In the genomic region with DNA sequence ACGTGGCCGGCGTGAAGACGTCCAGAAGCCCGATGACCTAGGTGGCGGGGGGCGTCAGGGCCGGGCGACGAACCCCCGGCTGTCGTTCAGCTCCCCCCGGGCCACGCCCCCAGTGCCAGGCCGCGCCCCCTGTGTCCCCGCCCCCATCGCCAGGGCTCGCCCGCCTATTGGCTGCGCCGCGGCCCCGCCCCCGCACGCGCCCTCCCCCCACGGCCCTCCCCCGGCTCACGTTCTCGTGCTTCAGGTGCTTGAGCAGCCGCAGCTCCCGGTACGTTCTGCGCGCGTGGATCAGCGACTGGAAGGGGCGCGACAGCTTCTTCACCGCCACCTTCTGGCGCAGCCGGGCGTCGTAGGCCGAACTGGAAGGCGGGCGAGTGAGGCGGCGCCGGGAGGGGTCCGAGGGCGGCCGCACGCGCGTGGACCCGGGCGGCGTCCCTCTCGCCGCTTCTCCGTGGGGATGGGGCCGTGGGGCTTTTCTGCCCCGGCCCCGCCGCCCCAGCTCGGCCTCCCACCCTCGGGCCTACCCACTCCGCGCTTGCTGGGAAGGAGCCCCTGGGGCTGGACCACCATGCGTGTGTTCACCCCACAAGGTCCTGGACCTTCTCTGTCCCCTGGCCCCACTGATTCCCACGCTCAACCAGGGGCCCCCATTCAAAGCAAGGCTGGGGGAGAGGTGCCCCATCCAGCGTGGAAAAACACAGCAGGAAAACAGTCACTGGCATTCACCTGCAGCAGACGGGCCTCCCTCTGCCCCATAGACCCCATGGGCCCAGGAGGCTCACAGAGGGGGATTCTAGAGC, we compare ENCODE assay signal across 8 cellular contexts. TPM values are rescaled to one million over a fixed set of nuclear protein-coding genes. Genes with fewer than 3 reads are reported as not detected.
DNase-seq lines count a peak whose midpoint lies in the region; ATAC-seq, FAIRE-seq and TF ChIP-seq lines count a peak whose summit lies in the region.

No MANE protein-coding gene starts in this region.

- H3K9me3 ChIP-seq in A549 (no peaks in the 10 kb centered on the region), HUES64 (ENCODE audit: insufficient read depth, low read depth, low read length) (no peaks in the 10 kb centered on the region), right cardiac atrium (ENCODE audit: control insufficient read depth, low read length) (no peaks in the 10 kb centered on the region)

- DNase-seq in A549 (ENCODE audit: low read depth in 1 of 2, low spot score in 1 of 2) (peak in 1 of 2 experiments; percentile 60), right cardiac atrium (peak; percentile 74 to 91 (median 86)), nephron progenitor cell (no peak), GM19240 (ENCODE audit: insufficient read length, low spot score) (no peak)
- DNase-seq in activated naive CD8-positive, alpha-beta T cell treated with anti-CD3 and anti-CD28 coated beads for 36 hours = peak; percentile 64
- peak; percentile 42 to 56 for DNase-seq in stimulated activated CD4-positive, alpha-beta T cell treated with anti-CD3 and anti-CD28 coated beads, Interleukin-1b, Interleukin-23, amount 100 ng/mL, for 4 hours (ENCODE audit: low read depth in 2 of 2)

- CTCF ChIA-PET in A549 (lab: Yijun Ruan, JAX) = interaction anchor here (1.1 to 4.8 kb wide), 5 partner anchors 8 to 36 kb away, joined by 3 to 27 read pairs (median 4); a partner anchor contains a TSS

- TF ChIP-seq EP300 in A549 (IDR thresholded peaks at IDR 0.05) = no peak

- POLR2A ChIA-PET in A549 (lab: Yijun Ruan, JAX) = interaction anchor here (0.8 kb wide), 1 partner anchor 17 kb away, joined by 3 read pairs; a partner anchor contains a TSS

- peak overlapping the region; percentile 44 for H3K4me3 ChIP-seq in A549
- 0 out of 2 replicates have a peak overlapping the region, but pooled peaks have one; percentile 21 for H3K4me3 ChIP-seq in HUES64 (ENCODE audit: low read length)
- peak overlapping the region; percentile 8 for H3K4me3 ChIP-seq in right cardiac atrium (ENCODE audit: low read length)

- peak in 1 of 2 experiments; percentile 25; a peak in 3 of 6 replicates for ATAC-seq in A549
- peak; percentile 49 to 63 for ATAC-seq in right cardiac atrium
- ATAC-seq in GM19395 (IDR thresholded peaks at IDR 0.05; ENCODE audit: unreplicated experiment) = no peak

- FAIRE-seq in A549 (lab: Jason Lieb, UNC) = no peak

- H3K36me3 ChIP-seq in HUES64 (ENCODE audit: insufficient read depth, low read length) = no peaks in the 10 kb centered on the region

- H3K36me3 Mint-ChIP-seq in activated naive CD8-positive, alpha-beta T cell treated with anti-CD3 and anti-CD28 coated beads for 36 hours = no peaks in the 10 kb centered on the region
- no peaks in the 10 kb centered on the region for H3K36me3 Mint-ChIP-seq in nephron progenitor cell (ENCODE audit: low read depth)

- H3K4me1 ChIP-seq in A549 (peaks cover 48% of the 10 kb centered on the region), HUES64 (ENCODE audit: insufficient read depth, low read length) (peaks cover 3% of the 10 kb centered on the region; the same call in 1 of the 2 replicates), right cardiac atrium (ENCODE audit: control insufficient read depth, insufficient read depth, low read length) (no peaks in the 10 kb centered on the region)

- H3K9me3 Mint-ChIP-seq in activated naive CD8-positive, alpha-beta T cell treated with anti-CD3 and anti-CD28 coated beads for 36 hours = no peaks in the 10 kb centered on the region
- H3K9me3 Mint-ChIP-seq in nephron progenitor cell = no peaks in the 10 kb centered on the region

- H3K27me3 ChIP-seq in HUES64 (ENCODE audit: insufficient read depth, low read length) (peaks cover 67% of the 10 kb centered on the region), right cardiac atrium (ENCODE audit: control insufficient read depth, insufficient read depth) (no peaks in the 10 kb centered on the region)

- no peak for TF ChIP-seq CTCF in A549 (IDR thresholded peaks at IDR 0.05)
- no peak for TF ChIP-seq CTCF in nephron progenitor cell (IDR thresholded peaks at IDR 0.05)

- H3K4me1 Mint-ChIP-seq in activated naive CD8-positive, alpha-beta T cell treated with anti-CD3 and anti-CD28 coated beads for 36 hours = peaks cover 7% of the 10 kb centered on the region
- peaks cover 15% of the 10 kb centered on the region for H3K4me1 Mint-ChIP-seq in nephron progenitor cell

- no peak for TF ChIP-seq POLR2A in A549 (IDR thresholded peaks at IDR 0.05; ENCODE audit: low read length)

- H3K9ac ChIP-seq in HUES64 (ENCODE audit: low read depth, low read length) = no peak overlapping the region

- no peak overlapping the region for H3K27ac Mint-ChIP-seq in activated naive CD8-positive, alpha-beta T cell treated with anti-CD3 and anti-CD28 coated beads for 36 hours
- H3K27ac Mint-ChIP-seq in nephron progenitor cell = no peak overlapping the region

- H3K27me3 Mint-ChIP-seq in activated naive CD8-positive, alpha-beta T cell treated with anti-CD3 and anti-CD28 coated beads for 36 hours = peaks cover 25% of the 10 kb centered on the region
- peaks cover 46% of the 10 kb centered on the region for H3K27me3 Mint-ChIP-seq in nephron progenitor cell (ENCODE audit: low read depth, poor library complexity)

- intact Hi-C loops in right cardiac atrium (cut with DNase I) = no loop called here

- H3K4me3 Mint-ChIP-seq in activated naive CD8-positive, alpha-beta T cell treated with anti-CD3 and anti-CD28 coated beads for 36 hours = no peak overlapping the region
- no peak overlapping the region for H3K4me3 Mint-ChIP-seq in nephron progenitor cell

- TF ChIP-seq RAD21 in A549 (conservative IDR thresholded peaks at IDR 0.05 in 1 of 2, IDR thresholded peaks at IDR 0.05 in 1 of 2) = no peak

- 17% methylated on average over 1 of the region's 75 CpGs for WGBS in A549 (ENCODE audit: missing lambda C conversion rate)
- WGBS in HUES64 = 76% methylated on average over 75 of the region's 75 CpGs
- WGBS in right cardiac atrium = 19% methylated on average over 75 of the region's 75 CpGs

- H3K4me2 ChIP-seq in A549 = peak overlapping the region; percentile 99

- peak overlapping the region; percentile 64 to 78; a peak in 4 of 6 replicates for H3K27ac ChIP-seq in A549
- H3K27ac ChIP-seq in HUES64 (ENCODE audit: low read depth, low read length) = no peak overlapping the region
- no peak overlapping the region for H3K27ac ChIP-seq in right cardiac atrium (ENCODE audit: low read length)

RNA-seq across cellular contexts. Expression of a gene that starts 2.4 kb away (rescaled TPM):
- polyA plus RNA-seq in A549 (2011; rRNA removed) = 1.6 and 3.0 TPM in 2 replicates
- polyA plus RNA-seq in A549 (2012; cell fraction: cytosol; rRNA removed) = 4.9 and 6.3 TPM in 2 replicates
- polyA plus RNA-seq in A549 (2012; cell fraction: nucleus; rRNA removed) = 23.4 and 25.4 TPM in 2 replicates
- polyA plus RNA-seq in A549 (2017; fragmentation: RNase III; extraction: RNeasy Plus Mini Kit Qiagen cat#74134 plus additional on column Dnase treatment) = 5.5 to 7.4 TPM (median 5.7 TPM) in 3 replicates
- polyA minus RNA-seq in A549 (2011; rRNA and poly(A)+ RNA removed) = 2.8 and 4.9 TPM in 2 replicates
- 1.1 TPM for polyA plus RNA-seq in HUES64 (2013, experiment 1 of 2)
- polyA plus RNA-seq in HUES64 (2013, experiment 2 of 2) = 0.95 TPM
- 1 to 10 TPM; 3.2 to 3.3 TPM for total RNA-seq in activated naive CD8-positive, alpha-beta T cell treated with anti-CD3 and anti-CD28 coated beads for 36 hours
- total RNA-seq in right cardiac atrium = 1 to 10 TPM; 6.4 to 7.9 (median 7.4) TPM
- polyA plus RNA-seq in right cardiac atrium = 8.8 TPM

RNA-seq across cellular contexts. Expression of a gene that starts 6.3 kb away (rescaled TPM):
- 12.5 and 13.5 TPM in 2 replicates for polyA plus RNA-seq in A549 (2011; rRNA removed)
- 29.7 and 32.2 TPM in 2 replicates for polyA plus RNA-seq in A549 (2012; cell fraction: cytosol; rRNA removed)
- 124 and 133 TPM in 2 replicates for polyA plus RNA-seq in A549 (2012; cell fraction: nucleus; rRNA removed)
- 24.1 to 26.0 TPM (median 25.8 TPM) in 3 replicates for polyA plus RNA-seq in A549 (2017; fragmentation: RNase III; extraction: RNeasy Plus Mini Kit Qiagen cat#74134 plus additional on column Dnase treatment)
- polyA minus RNA-seq in A549 (2011; rRNA and poly(A)+ RNA removed) = 13.0 and 15.1 TPM in 2 replicates
- 12.3 TPM for polyA plus RNA-seq in HUES64 (2013, experiment 1 of 2)
- 11.7 TPM for polyA plus RNA-seq in HUES64 (2013, experiment 2 of 2)
- 1 to 10 TPM; 3.5 to 3.6 TPM for total RNA-seq in activated naive CD8-positive, alpha-beta T cell treated with anti-CD3 and anti-CD28 coated beads for 36 hours
- total RNA-seq in right cardiac atrium = 10 to 100 TPM; 10.5 to 14.8 (median 11.2) TPM
- polyA plus RNA-seq in right cardiac atrium = 15.2 TPM

RNA-seq across cellular contexts. Expression of a gene that starts 16.7 kb away (rescaled TPM):
- polyA plus RNA-seq in A549 (2011; rRNA removed) = 2.4 and 2.5 TPM in 2 replicates
- polyA plus RNA-seq in A549 (2012; cell fraction: cytosol; rRNA removed) = 5.3 and 8.2 TPM in 2 replicates
- 67.3 and 101 TPM in 2 replicates for polyA plus RNA-seq in A549 (2012; cell fraction: nucleus; rRNA removed)
- polyA plus RNA-seq in A549 (2017; fragmentation: RNase III; extraction: RNeasy Plus Mini Kit Qiagen cat#74134 plus additional on column Dnase treatment) = 10.1 to 14.0 TPM (median 12.0 TPM) in 3 replicates
- polyA minus RNA-seq in A549 (2011; rRNA and poly(A)+ RNA removed) = 1.8 and 3.1 TPM in 2 replicates
- 11.0 TPM for polyA plus RNA-seq in HUES64 (2013, experiment 1 of 2)
- 11.8 TPM for polyA plus RNA-seq in HUES64 (2013, experiment 2 of 2)
- 10 to 100 TPM; 37.3 to 42.3 TPM for total RNA-seq in activated naive CD8-positive, alpha-beta T cell treated with anti-CD3 and anti-CD28 coated beads for 36 hours
- 10 to 100 TPM in 2 of 4 donors, 1 to 10 TPM in 2; 8.7 to 13.5 (median 11.6) TPM for total RNA-seq in right cardiac atrium
- polyA plus RNA-seq in right cardiac atrium = 11.6 TPM

RNA-seq across cellular contexts. Expression of a gene that starts 23.0 kb away (rescaled TPM):
- polyA plus RNA-seq in A549 (2011; rRNA removed) = 6.5 and 7.2 TPM in 2 replicates
- 10.5 and 15.5 TPM in 2 replicates for polyA plus RNA-seq in A549 (2012; cell fraction: cytosol; rRNA removed)
- polyA plus RNA-seq in A549 (2012; cell fraction: nucleus; rRNA removed) = 122 and 169 TPM in 2 replicates
- polyA plus RNA-seq in A549 (2017; fragmentation: RNase III; extraction: RNeasy Plus Mini Kit Qiagen cat#74134 plus additional on column Dnase treatment) = 13.3 to 14.3 TPM (median 14.2 TPM) in 3 replicates
- 5.7 and 8.2 TPM in 2 replicates for polyA minus RNA-seq in A549 (2011; rRNA and poly(A)+ RNA removed)
- 15.8 TPM for polyA plus RNA-seq in HUES64 (2013, experiment 1 of 2)
- polyA plus RNA-seq in HUES64 (2013, experiment 2 of 2) = 16.8 TPM
- total RNA-seq in activated naive CD8-positive, alpha-beta T cell treated with anti-CD3 and anti-CD28 coated beads for 36 hours = 10 to 100 TPM; 38.7 to 41.7 TPM
- 10 to 100 TPM; 20.6 to 22.8 (median 22.6) TPM for total RNA-seq in right cardiac atrium
- 20.4 TPM for polyA plus RNA-seq in right cardiac atrium

RNA-seq across cellular contexts. Expression of a gene that starts 39.7 kb away (rescaled TPM):
- polyA plus RNA-seq in A549 (2011; rRNA removed) (24.6 and 32.4 TPM in 2 replicates), A549 (2017; fragmentation: RNase III; extraction: RNeasy Plus Mini Kit Qiagen cat#74134 plus additional on column Dnase treatment) (64.4 to 67.2 TPM (median 65.0 TPM) in 3 replicates), right cardiac atrium (60.0 TPM)
- polyA plus RNA-seq in A549 (2012; cell fraction: cytosol; rRNA removed) = 42.6 and 58.7 TPM in 2 replicates
- 186 and 235 TPM in 2 replicates for polyA plus RNA-seq in A549 (2012; cell fraction: nucleus; rRNA removed)
- 52.7 and 56.9 TPM in 2 replicates for polyA minus RNA-seq in A549 (2011; rRNA and poly(A)+ RNA removed)
- polyA plus RNA-seq in HUES64 (2013, experiment 1 of 2) = 44.5 TPM
- 48.0 TPM for polyA plus RNA-seq in HUES64 (2013, experiment 2 of 2)
- 10 to 100 TPM; 16.1 to 16.8 TPM for total RNA-seq in activated naive CD8-positive, alpha-beta T cell treated with anti-CD3 and anti-CD28 coated beads for 36 hours
- 100 to 1,000 TPM in 1 of 4 donors, 10 to 100 TPM in 3; 80.7 to 110 (median 90.6) TPM for total RNA-seq in right cardiac atrium

Comparison
In these comparisons a context has a peak if more than half of its experiments do, and no peak if none do; other contexts are left out.
1. DNase-seq: peak in activated naive CD8-positive, alpha-beta T cell treated with anti-CD3 and anti-CD28 coated beads for 36 hours (single experiment), right cardiac atrium (3 of 3) and stimulated activated CD4-positive, alpha-beta T cell treated with anti-CD3 and anti-CD28 coated beads, Interleukin-1b, Interleukin-23, amount 100 ng/mL, for 4 hours (2 of 2); none in nephron progenitor cell (single experiment) and GM19240 (single experiment).
2. H3K27ac ChIP-seq: peak in A549 (2 of 2); none in HUES64 (single experiment) and right cardiac atrium (single experiment).
3. Peak in every context shown above with its lines, with median percentiles within 50 percentile points of each other: H3K4me3 ChIP-seq.